In the genomic region with DNA sequence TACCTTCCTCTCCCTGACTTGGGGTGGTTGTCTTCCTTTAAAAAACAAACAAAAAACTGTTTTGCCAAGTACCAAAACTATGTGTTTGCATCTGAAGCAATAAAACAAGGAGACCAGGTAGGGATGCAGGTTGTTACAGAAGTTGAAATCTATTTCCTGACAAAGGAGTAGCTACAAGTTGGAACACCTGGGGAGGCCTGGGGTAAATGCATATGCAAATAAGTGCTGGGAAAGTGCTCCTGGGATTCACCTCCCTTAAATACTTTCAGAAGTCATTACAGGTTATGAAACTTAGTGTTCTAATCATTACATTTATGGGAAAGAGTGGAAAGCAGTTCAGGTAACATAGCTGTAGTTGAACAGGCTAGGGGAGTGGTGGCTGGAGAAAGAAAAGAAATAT, we compare ENCODE assay signal across 21 cellular contexts. TPM values are rescaled to one million over a fixed set of nuclear protein-coding genes. Genes with fewer than 3 reads are reported as not detected.
DNase-seq lines count a peak whose midpoint lies in the region; ATAC-seq, FAIRE-seq and TF ChIP-seq lines count a peak whose summit lies in the region.
"Had no signal": no experiment of that assay in that cellular context is flagged by ENCODE, and none has a peak within 500 bp of the region (broad histone marks: within the 10 kb centered on the region; RNA-seq: fewer than 3 reads in every experiment).

No MANE protein-coding gene starts in this region.

- DNase-seq in A549 (ENCODE audit: low read depth in 1 of 2, low spot score in 1 of 2) (no peak), GM23338 (ENCODE audit: low spot score) (peak; percentile 67), GM12878 (ENCODE audit: low read depth, low spot score) (no peak), natural killer cell (no peak), inferior parietal cortex (ENCODE audit: extremely low spot score) (no peak), ureter (ENCODE audit: low spot score) (no peak)
- DNase-seq in CD4-positive, alpha-beta memory T cell = no peak
- DNase-seq: ACHN; activated CD8-positive, alpha-beta T cell treated with anti-CD3 and anti-CD28 coated beads for 36 hours; activated T-cell treated with anti-CD3 and anti-CD28 coated beads, Interleukin-2, amount 50 U/mL, for 24 hours; C1 segment of cervical spinal cord; effector memory CD4-positive, alpha-beta T cell; left ventricle myocardium inferior; NCI-H1105 treated with DMSO at 0.1 percent for 48 hours; NCI-H2081 treated with DMSO at 0.1 percent for 48 hours; stimulated activated CD4-positive, alpha-beta T cell treated with anti-CD3 and anti-CD28 coated beads, Interleukin-12 subunit alpha, Interleukin-12 subunit beta, amount 100 ng/mL, for 4 hours; uterus had no signal

- POLR2A ChIA-PET in A549 (lab: Yijun Ruan, JAX) = no interaction called here
- POLR2A ChIA-PET in GM12878 (lab: Charles Lee) = no interaction called here
- POLR2A ChIA-PET in CD4-positive, alpha-beta memory T cell (lab: Charles Lee; ENCODE audit: partially characterized antibody) = no interaction called here

- peaks cover 3% of the 10 kb centered on the region; the same call in 1 of the 2 replicates for H3F3A ChIP-seq in GM23338 (replicated peaks; ENCODE audit: low read depth)

- FAIRE-seq in A549 (lab: Jason Lieb, UNC) (no peak), GM12878 (lab: Jason Lieb, UNC) (no peak)
- FAIRE-seq: GM12892, H54, RCC 7860 had no signal

- peak overlapping the region; percentile 79 for H3K4me2 ChIP-seq in A549
- H3K4me2 ChIP-seq in GM23338 = peak overlapping the region; percentile 73
- H3K4me2 ChIP-seq in GM12878 (ENCODE audit: control insufficient read depth, insufficient read depth) = no peak overlapping the region

- CTCF ChIA-PET in A549 (lab: Yijun Ruan, JAX) = interaction anchor here (1.3 to 2.1 kb wide), 3 partner anchors 11 to 51 kb away, joined by 3 to 6 read pairs (median 4); no protein-coding TSS in a partner anchor
- CTCF ChIA-PET in GM12878 (lab: Yijun Ruan, JAX) = interaction anchor here (0.8 kb wide), 1 partner anchor 93 kb away, joined by 4 read pairs; no protein-coding TSS in a partner anchor
- CTCF ChIA-PET in CD4-positive, alpha-beta memory T cell (lab: Charles Lee; ENCODE audit: partially characterized antibody) = no interaction called here

- TF ChIP-seq RAD21 in A549 (conservative IDR thresholded peaks at IDR 0.05 in 1 of 2, IDR thresholded peaks at IDR 0.05 in 1 of 2) = no peak
- TF ChIP-seq RAD21 in GM12878 (IDR thresholded peaks at IDR 0.05; ENCODE audit: insufficient read depth, low read depth, low read length) = no peak

- ATAC-seq in A549 (no peak), GM23338 (no peak; the same call in none of the 3 replicates), GM12878 (no peak), natural killer cell (no peak), HG02870 (IDR thresholded peaks at IDR 0.05; ENCODE audit: unreplicated experiment) (no peak)
- ATAC-seq: activated CD8-positive, alpha-beta T cell treated with anti-CD3 and anti-CD28 coated beads for 36 hours had no signal

- H3K27ac Mint-ChIP-seq in GM23338 (peak overlapping the region; percentile 27), natural killer cell (peak overlapping the region in 1 of 2 donors; percentile 96)
- H3K27ac Mint-ChIP-seq in CD4-positive, alpha-beta memory T cell = peak overlapping the region in 3 of 7 donors; percentile 9 to 99 (median 88)
- H3K27ac Mint-ChIP-seq: activated CD8-positive, alpha-beta T cell treated with anti-CD3 and anti-CD28 coated beads for 36 hours had no signal

- H3K9ac ChIP-seq in GM12878 (ENCODE audit: control insufficient read depth, insufficient read depth, low read length) = no peak overlapping the region

- SMC1A ChIA-PET in GM12878 (lab: Charles Lee; ENCODE audit: uncharacterized antibody, unreplicated experiment) = no interaction called here

- H3K36me3 Mint-ChIP-seq in GM23338 (ENCODE audit: low read depth) (peaks cover 15% of the 10 kb centered on the region; the same call in 2 of the 3 replicates), natural killer cell (no peaks in the 10 kb centered on the region)
- peaks cover 11 to 21% of the 10 kb centered on the region in 2 donors for H3K36me3 Mint-ChIP-seq in CD4-positive, alpha-beta memory T cell

- no peaks in the 10 kb centered on the region for H3K9me2 ChIP-seq in GM23338 (ENCODE audit: insufficient read depth)

- H3K4me1 Mint-ChIP-seq in GM23338 (peaks cover 39% of the 10 kb centered on the region), natural killer cell (peaks cover 31 to 33% of the 10 kb centered on the region in 2 donors)
- H3K4me1 Mint-ChIP-seq in CD4-positive, alpha-beta memory T cell = peaks cover 18 to 44% (median 31%) of the 10 kb centered on the region in 4 donors

- H3K27me3 Mint-ChIP-seq in GM23338 (ENCODE audit: insufficient read depth, low read depth, poor library complexity) (no peaks in the 10 kb centered on the region), natural killer cell (ENCODE audit: low read depth in 2 of 2) (no peaks in the 10 kb centered on the region)
- no peaks in the 10 kb centered on the region for H3K27me3 Mint-ChIP-seq in CD4-positive, alpha-beta memory T cell
- H3K27me3 Mint-ChIP-seq: activated CD8-positive, alpha-beta T cell treated with anti-CD3 and anti-CD28 coated beads for 36 hours; activated T-cell treated with anti-CD3 and anti-CD28 coated beads, Interleukin-2, amount 50 U/mL, for 24 hours had no signal

- H3K27ac ChIP-seq in A549 = no peak overlapping the region
- no peak overlapping the region; the same call in 1 of the 2 replicates for H3K27ac ChIP-seq in GM23338 (ENCODE audit: low read depth)
- no peak overlapping the region for H3K27ac ChIP-seq in GM12878 (ENCODE audit: control insufficient read depth, insufficient read depth)
- H3K27ac ChIP-seq in CD4-positive, alpha-beta memory T cell (ENCODE audit: low read depth, low read length) = no peak overlapping the region
- H3K27ac ChIP-seq: left ventricle myocardium inferior, uterus had no signal

- H3K79me2 ChIP-seq in GM23338 (replicated peaks; ENCODE audit: insufficient read depth) (peaks cover 23% of the 10 kb centered on the region), GM12878 (ENCODE audit: control insufficient read depth, insufficient read depth, low read length) (peaks cover 28% of the 10 kb centered on the region)

- peak overlapping the region; percentile 16 for H3K4me3 Mint-ChIP-seq in GM23338
- peak overlapping the region; percentile 98 for H3K4me3 Mint-ChIP-seq in natural killer cell
- peak overlapping the region in 4 of 8 donors; percentile 0 to 76 (median 36) for H3K4me3 Mint-ChIP-seq in CD4-positive, alpha-beta memory T cell

- no peaks in the 10 kb centered on the region for H4K20me1 ChIP-seq in GM23338 (replicated peaks; ENCODE audit: insufficient read depth)
- no peaks in the 10 kb centered on the region for H4K20me1 ChIP-seq in GM12878 (ENCODE audit: control insufficient read depth, insufficient read depth)

- in situ Hi-C loops in GM12878 (cut with MboI) = loop anchor here (5.0 kb wide), 1 partner anchor 109 kb away; no protein-coding TSS in a partner anchor

- no peak for TF ChIP-seq EP300 in A549 (IDR thresholded peaks at IDR 0.05)
- no peak for TF ChIP-seq EP300 in GM12878 (IDR thresholded peaks at IDR 0.05; ENCODE audit: borderline replicate concordance in 1 of 2, control insufficient read depth in 1 of 2, low read depth in 2 of 2, low read length in 2 of 2)

- peaks cover 17% of the 10 kb centered on the region; the same call in 2 of the 3 replicates for H3K4me1 ChIP-seq in A549
- peaks cover 17% of the 10 kb centered on the region for H3K4me1 ChIP-seq in GM23338 (ENCODE audit: insufficient read depth)
- H3K4me1 ChIP-seq in GM12878 (ENCODE audit: control insufficient read depth, insufficient read depth, low read length) = peaks cover 5% of the 10 kb centered on the region; the same call in 1 of the 2 replicates
- H3K4me1 ChIP-seq in CD4-positive, alpha-beta memory T cell (ENCODE audit: insufficient read depth, low read length) = peaks cover 33% of the 10 kb centered on the region

- H3K4me3 ChIP-seq in A549 (no peak overlapping the region), GM23338 (no peak overlapping the region), GM12878 (no peak overlapping the region)
- H3K4me3 ChIP-seq in CD4-positive, alpha-beta memory T cell (ENCODE audit: low read length in 2 of 2) = no peak overlapping the region
- H3K4me3 ChIP-seq: left ventricle myocardium inferior, uterus had no signal

- H2AFZ ChIP-seq in GM23338 (no peak overlapping the region), GM12878 (ENCODE audit: control insufficient read depth, low read depth, low read length) (peak overlapping the region; percentile 19; the same call in 1 of the 2 replicates)

- intact Hi-C loops in GM12878 (cut with micrococcal nuclease; ENCODE audit: unreplicated experiment) = no loop called here
- intact Hi-C loops in natural killer cell (cut with micrococcal nuclease) = loop anchor here (5.0 to 10.0 kb wide), 2 partner anchors 482 to 549 kb away; a partner anchor contains a TSS
- intact Hi-C loops in CD4-positive, alpha-beta memory T cell (cut with micrococcal nuclease) = loop anchor here (5.0 kb wide), 2 partner anchors 76 to 169 kb away; no protein-coding TSS in a partner anchor

- H3K9me3 Mint-ChIP-seq in GM23338 (no peaks in the 10 kb centered on the region; the same call in 2 of the 3 replicates), natural killer cell (no peaks in the 10 kb centered on the region)
- H3K9me3 Mint-ChIP-seq in CD4-positive, alpha-beta memory T cell = no peaks in the 10 kb centered on the region
- H3K9me3 Mint-ChIP-seq: activated CD8-positive, alpha-beta T cell treated with anti-CD3 and anti-CD28 coated beads for 36 hours; activated T-cell treated with anti-CD3 and anti-CD28 coated beads, Interleukin-2, amount 50 U/mL, for 24 hours had no signal

- TF ChIP-seq POLR2A in A549 (IDR thresholded peaks at IDR 0.05; ENCODE audit: low read length) = no peak
- TF ChIP-seq POLR2A in GM12878 (IDR thresholded peaks at IDR 0.05; ENCODE audit: low read depth, low read length) = no peak

- H3K27me3 ChIP-seq in GM23338 (ENCODE audit: insufficient read depth) = no peaks in the 10 kb centered on the region
- H3K27me3 ChIP-seq in GM12878 (replicated peaks in 1 of 2; ENCODE audit: control insufficient read depth in 2 of 2, insufficient read depth in 2 of 2, low read length in 1 of 2) = no peaks in the 10 kb centered on the region
- H3K27me3 ChIP-seq in CD4-positive, alpha-beta memory T cell (ENCODE audit: insufficient read depth, low read length) = no peaks in the 10 kb centered on the region
- H3K27me3 ChIP-seq: uterus had no signal

- H3K9me3 ChIP-seq in A549 = no peaks in the 10 kb centered on the region
- no peaks in the 10 kb centered on the region; the same call in 2 of the 3 replicates for H3K9me3 ChIP-seq in GM12878 (replicated peaks; ENCODE audit: control insufficient read depth, insufficient read depth, low read length)
- H3K9me3 ChIP-seq in CD4-positive, alpha-beta memory T cell (ENCODE audit: control insufficient read depth in 1 of 2, low read length in 2 of 2) = no peaks in the 10 kb centered on the region
- H3K9me3 ChIP-seq: left ventricle myocardium inferior, uterus had no signal

- no TSS peak for BruUV-seq in GM12878 (replicated peaks; lab: Mats Ljungman, UMichigan)

- RAD21 ChIA-PET in GM12878 (lab: Charles Lee; ENCODE audit: unreplicated experiment) = no interaction called here

- H3K36me3 ChIP-seq in GM23338 (ENCODE audit: insufficient read depth) = no peaks in the 10 kb centered on the region
- no peaks in the 10 kb centered on the region; a peak in 1 of 4 replicates for H3K36me3 ChIP-seq in GM12878 (ENCODE audit: control insufficient read depth in 2 of 2, insufficient read depth in 2 of 2, low read length in 1 of 2)
- H3K36me3 ChIP-seq in CD4-positive, alpha-beta memory T cell (ENCODE audit: insufficient read depth, low read length) = no peaks in the 10 kb centered on the region
- H3K36me3 ChIP-seq: uterus had no signal

- TF ChIP-seq CTCF in A549 (IDR thresholded peaks at IDR 0.05) (no peak), GM23338 (conservative IDR thresholded peaks at IDR 0.05; ENCODE audit: low read depth in 2 of 2) (no peak), GM12878 (IDR thresholded peaks at IDR 0.05 in 2 of 3, conservative IDR thresholded peaks at IDR 0.05 in 1 of 3; ENCODE audit: control insufficient read depth in 2 of 3, extremely low read depth in 1 of 3, insufficient read depth in 1 of 3, low read depth in 3 of 3, low read length in 3 of 3) (no peak), natural killer cell (IDR thresholded peaks at IDR 0.05) (no peak)

RNA-seq across cellular contexts. Expression of a gene that starts 1.9 kb away (rescaled TPM):
- polyA plus RNA-seq in A549 (2011; rRNA removed) (45.0 and 58.3 TPM in 2 replicates), A549 (2017; fragmentation: RNase III; extraction: RNeasy Plus Mini Kit Qiagen cat#74134 plus additional on column Dnase treatment) (48.5 to 51.9 TPM (median 51.4 TPM) in 3 replicates), GM23338 (2016; fragmentation: Nextera tagmentation; extraction: Ambion mirVana) (26.7 and 31.5 TPM in 2 replicates), GM12878 (2011; rRNA removed) (27.8 and 43.7 TPM in 2 replicates), GM12878 (2014; fragmentation: Illumina TruSeq; extraction: Trizol) (36.2 and 44.6 TPM in 2 replicates), GM12878 (2014; fragmentation: Nextera tagmentation; extraction: Ambion mirVana) (10 to 100 TPM; 35.0 to 42.4 TPM), GM12878 (2014; rRNA removed) (21.6 and 24.8 TPM in 2 replicates), GM12878 (2016; fragmentation: Nextera tagmentation; extraction: Ambion mirVana) (10 to 100 TPM; 47.0 to 49.7 TPM)
- polyA plus RNA-seq in A549 (2012; cell fraction: cytosol; rRNA removed) = 14.2 and 15.8 TPM in 2 replicates
- 7.4 and 9.0 TPM in 2 replicates for polyA plus RNA-seq in A549 (2012; cell fraction: nucleus; rRNA removed)
- polyA minus RNA-seq in A549 (2011; rRNA and poly(A)+ RNA removed) = 36.6 and 38.1 TPM in 2 replicates
- total RNA-seq in GM23338 (2014; rRNA removed; shearing (Covaris generic)) = 29.9 and 31.7 TPM in 2 replicates
- 73.1 and 76.7 TPM in 2 replicates for total RNA-seq in GM12878 (2013; cell fraction: nucleolus; rRNA removed)
- total RNA-seq in GM12878 (2014; rRNA removed) (25.4 and 29.3 TPM in 2 replicates), GM12878 (2014; rRNA removed; fragmentation: Illumina TruSeq; extraction: Trizol) (46.4 and 47.0 TPM in 2 replicates), GM12878 (2021) (26.5 and 30.3 TPM in 2 replicates), natural killer cell (10 to 100 TPM; 35.6 to 49.3 (median 44.8) TPM), ureter (44.6 TPM)
- 12.0 TPM for polyA plus RNA-seq in GM12878 (2011; ENCODE audit: low read depth)
- 9.5 and 12.0 TPM in 2 replicates for polyA plus RNA-seq in GM12878 (2011; cell fraction: cytosol; rRNA removed)
- 6.3 and 10.2 TPM in 2 replicates for polyA plus RNA-seq in GM12878 (2011; cell fraction: nucleus; rRNA removed)
- polyA plus RNA-seq in GM12878 (2012) = 20.5 and 22.8 TPM in 2 replicates
- 43.8 and 47.3 TPM in 2 replicates for polyA minus RNA-seq in GM12878 (2011; rRNA and poly(A)+ RNA removed)
- 8.0 and 9.4 TPM in 2 replicates for polyA minus RNA-seq in GM12878 (2011; cell fraction: cytosol; rRNA and poly(A)+ RNA removed)
- 11.4 and 13.8 TPM in 2 replicates for polyA minus RNA-seq in GM12878 (2011; cell fraction: nucleus; rRNA and poly(A)+ RNA removed)
- total RNA-seq in CD4-positive, alpha-beta memory T cell = 10 to 100 TPM; 43.5 to 50.7 TPM
- 100 to 1,000 TPM in 1 of 2 donors, 10 to 100 TPM in 1; 84.3 to 130 TPM for polyA plus RNA-seq in CD4-positive, alpha-beta memory T cell
